In the genomic region with DNA sequence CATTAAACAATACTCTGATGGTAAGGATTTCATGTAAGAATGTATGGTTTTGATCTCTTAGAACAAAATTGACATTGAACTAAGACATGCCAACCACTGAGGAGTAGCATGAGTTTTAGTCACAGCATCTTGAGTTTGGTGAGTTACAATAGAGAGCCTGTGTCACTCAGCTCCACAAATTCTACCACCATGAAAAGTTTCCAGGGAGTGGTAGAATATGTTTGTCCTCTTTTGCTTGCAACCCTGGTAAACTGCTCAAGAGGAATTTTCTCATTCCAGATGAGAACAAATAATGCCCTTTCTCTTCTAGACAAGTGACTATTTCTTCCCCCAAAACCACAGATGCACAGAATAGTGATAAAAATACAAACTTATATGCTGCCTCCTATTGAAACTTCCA, we compare ENCODE assay signal across 7 cellular contexts.
"Had no signal": no experiment of that assay in that cellular context is flagged by ENCODE, and none has a peak within 500 bp of the region (broad histone marks: within the 10 kb centered on the region; RNA-seq: fewer than 3 reads in every experiment).

No MANE protein-coding gene starts in this region.

- H2AFZ ChIP-seq: GM23248 had no signal

- DNase-seq: GM23248, GOT3, H7, HFFc6, KBM-7 had no signal

- H3K4me3 ChIP-seq: GM23248, HAP-1 had no signal

- H3K4me1 ChIP-seq: HAP-1 had no signal

- H3K36me3 ChIP-seq: HAP-1 had no signal

- H3K9ac ChIP-seq: GM23248 had no signal

- H3K27ac ChIP-seq: GM23248, HL-60 had no signal

- H3K9me3 ChIP-seq: HAP-1 had no signal
